In genomic region chr6:125643967-125644661, GRCh38 we compare ENCODE assay signal across 1 cellular context.
TF ChIP-seq lines count a peak whose summit lies in the region.
"Not testable (repeated sequence)": the region's sequence is repeated elsewhere in the genome, so short reads cannot be mapped to it uniquely, and the experiment has no call there.

No MANE protein-coding gene starts in this region.

TF ChIP-seq in K562, 482 proteins besides CTCF, POLR2A, EP300 and RAD21 (continued from another document):
- TF ChIP-seq ARID1B (IDR thresholded peaks at IDR 0.05): 0 out of 2 replicates have a peak, but pooled peaks have one; percentile 29
- 0 out of 2 replicates have a peak, but pooled peaks have one; percentile 24 for TF ChIP-seq ETV5 (CRISPR knock-in tag; IDR thresholded peaks at IDR 0.05; ENCODE audit: low read depth)
- 0 out of 2 replicates have a peak, but pooled peaks have one; percentile 40 for TF ChIP-seq RB1 (IDR thresholded peaks at IDR 0.05; ENCODE audit: low read depth)
- 0 out of 2 replicates have a peak, but pooled peaks have one; percentile 27 for TF ChIP-seq MYC (IDR thresholded peaks at IDR 0.05; ENCODE audit: low read depth, low read length)
- not testable (repeated sequence) for TF ChIP-seq MYC (CRISPR knock-in tag; IDR thresholded peaks at IDR 0.05; ENCODE audit: borderline replicate concordance, low read depth)
- TF ChIP-seq CCNT2 (IDR thresholded peaks at IDR 0.05; ENCODE audit: borderline replicate concordance, extremely low read depth, insufficient read length, low read depth, low read length): peak; percentile 17
- TF ChIP-seq POLR2G (IDR thresholded peaks at IDR 0.05; ENCODE audit: low read depth, low read length): peak; percentile 74
- TF ChIP-seq, protein P1, sequence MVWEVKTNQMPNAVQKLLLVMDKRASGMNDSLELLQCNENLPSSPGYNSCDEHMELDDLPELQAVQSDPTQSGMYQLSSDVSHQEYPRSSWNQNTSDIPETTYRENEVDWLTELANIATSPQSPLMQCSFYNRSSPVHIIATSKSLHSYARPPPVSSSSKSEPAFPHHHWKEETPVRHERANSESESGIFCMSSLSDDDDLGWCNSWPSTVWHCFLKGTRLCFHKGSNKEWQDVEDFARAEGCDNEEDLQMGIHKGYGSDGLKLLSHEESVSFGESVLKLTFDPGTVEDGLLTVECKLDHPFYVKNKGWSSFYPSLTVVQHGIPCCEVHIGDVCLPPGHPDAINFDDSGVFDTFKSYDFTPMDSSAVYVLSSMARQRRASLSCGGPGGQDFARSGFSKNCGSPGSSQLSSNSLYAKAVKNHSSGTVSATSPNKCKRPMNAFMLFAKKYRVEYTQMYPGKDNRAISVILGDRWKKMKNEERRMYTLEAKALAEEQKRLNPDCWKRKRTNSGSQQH (CRISPR knock-in tag; IDR thresholded peaks at IDR 0.05): 0 out of 2 replicates have a peak, but pooled peaks have one; percentile 3
- 0 out of 2 replicates have a peak, but pooled peaks have one; percentile 31 for TF ChIP-seq SUPT5H (IDR thresholded peaks at IDR 0.05)
- 0 out of 2 replicates have a peak, but pooled peaks have one; percentile 24 for TF ChIP-seq ETV1 (tag; conservative IDR thresholded peaks at IDR 0.05; ENCODE audit: low read depth)
- TF ChIP-seq L3MBTL2 (IDR thresholded peaks at IDR 0.05): peak; percentile 81
- peak; percentile 45 to 51; a peak in 3 of 4 replicates for TF ChIP-seq NRF1 (conservative IDR thresholded peaks at IDR 0.05 in 1 of 2, IDR thresholded peaks at IDR 0.05 in 1 of 2)
- peak; percentile 40; the same call in 1 of the 2 replicates for TF ChIP-seq SMARCA5 (IDR thresholded peaks at IDR 0.05)
- 0 out of 2 replicates have a peak, but pooled peaks have one; percentile 16 for TF ChIP-seq CREM (IDR thresholded peaks at IDR 0.05; ENCODE audit: low read depth)
- TF ChIP-seq HMGN3 (IDR thresholded peaks at IDR 0.05; ENCODE audit: borderline replicate concordance, extremely low read depth, insufficient read length, low read depth, low read length): peak; percentile 29
- TF ChIP-seq, protein P2, sequence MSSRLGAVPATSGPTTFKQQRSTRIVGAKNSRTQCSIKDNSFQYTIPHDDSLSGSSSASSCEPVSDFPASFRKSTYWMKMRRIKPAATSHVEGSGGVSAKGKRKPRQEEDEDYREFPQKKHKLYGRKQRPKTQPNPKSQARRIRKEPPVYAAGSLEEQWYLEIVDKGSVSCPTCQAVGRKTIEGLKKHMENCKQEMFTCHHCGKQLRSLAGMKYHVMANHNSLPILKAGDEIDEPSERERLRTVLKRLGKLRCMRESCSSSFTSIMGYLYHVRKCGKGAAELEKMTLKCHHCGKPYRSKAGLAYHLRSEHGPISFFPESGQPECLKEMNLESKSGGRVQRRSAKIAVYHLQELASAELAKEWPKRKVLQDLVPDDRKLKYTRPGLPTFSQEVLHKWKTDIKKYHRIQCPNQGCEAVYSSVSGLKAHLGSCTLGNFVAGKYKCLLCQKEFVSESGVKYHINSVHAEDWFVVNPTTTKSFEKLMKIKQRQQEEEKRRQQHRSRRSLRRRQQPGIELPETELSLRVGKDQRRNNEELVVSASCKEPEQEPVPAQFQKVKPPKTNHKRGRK (tag; IDR thresholded peaks at IDR 0.05): peak; percentile 76
- TF ChIP-seq RBFOX2 (IDR thresholded peaks at IDR 0.05; ENCODE audit: low read depth, low read length): peak; percentile 73
